In genomic region chr12:131928765-131929529, GRCh38 we compare ENCODE assay signal across 7 cellular contexts. TPM values are rescaled to one million over a fixed set of nuclear protein-coding genes. Genes with fewer than 3 reads are reported as not detected.
A peak's percentile ranks its signal among the peaks of the same experiment; 100 is the strongest.
DNase-seq lines count a peak whose midpoint lies in the region; ATAC-seq, FAIRE-seq and TF ChIP-seq lines count a peak whose summit lies in the region.

Gene PUS1 (plus strand): TSS chr12:131929276. CDS start chr12:131929723, 447 bp downstream.

- H3K4me2 ChIP-seq in hepatocyte, result peak within 1 kb of the TSS; percentile 100

- FAIRE-seq in GM18507 (lab: Jason Lieb, UNC), result peak; percentile 89

- H3K27me3 ChIP-seq in hepatocyte, result no peaks in the 10 kb centered on the region

- ATAC-seq in HG02973 (IDR thresholded peaks at IDR 0.05; ENCODE audit: unreplicated experiment), result peak; percentile 59

- no peaks in the 10 kb centered on the region for H3K9me3 ChIP-seq in hepatocyte (ENCODE audit: low read depth)

- H2AFZ ChIP-seq in hepatocyte, result peak within 1 kb of the TSS; percentile 100

- no peaks in the 10 kb centered on the region for H4K20me1 ChIP-seq in hepatocyte (ENCODE audit: insufficient read depth, poor library complexity, severe bottlenecking)

- under 1% methylated on average over 39 of the region's 76 CpGs for WGBS in hepatocyte (ENCODE audit: low lambda C conversion rate, missing lambda C conversion rate)

- TF ChIP-seq CTCF in astrocyte of the cerebellum (IDR thresholded peaks at IDR 0.05; ENCODE audit: low read depth, low read length, missing control alignments) (no peak), hepatocyte (IDR thresholded peaks at IDR 0.05; ENCODE audit: poor library complexity) (no peak)

- peak within 1 kb of the TSS; percentile 93 for H3K4me3 ChIP-seq in astrocyte of the cerebellum (ENCODE audit: low read depth, low read length)
- H3K4me3 ChIP-seq in hepatocyte, result peak within 1 kb of the TSS; percentile 94

- no peaks in the 10 kb centered on the region for H3K4me1 ChIP-seq in hepatocyte (ENCODE audit: insufficient read depth)

- H3K79me2 ChIP-seq in hepatocyte, result peaks cover 17% of the 10 kb centered on the region

- peak; percentile 97 for DNase-seq in GM18507 (ENCODE audit: extremely low spot score, insufficient read length, low read depth)
- peak; percentile 95 for DNase-seq in NCI-H2081 (lab: John Stamatoyannopoulos, UW)
- peak; percentile 92 for DNase-seq in T-helper 9 cell
- peak; percentile 81 for DNase-seq in astrocyte of the cerebellum (ENCODE audit: low read depth)
- peak; percentile 96 for DNase-seq in hepatocyte (ENCODE audit: low spot score)
- peak; percentile 91 for DNase-seq in retina

- no peaks in the 10 kb centered on the region for H3K9me2 ChIP-seq in hepatocyte (replicated peaks; ENCODE audit: insufficient read depth)

- in situ Hi-C loops in astrocyte of the cerebellum (cut with HindIII; ENCODE audit: low sequenced_read_pairs), result no loop called here

- peak within 1 kb of the TSS; percentile 73 for H3K27ac ChIP-seq in hepatocyte

- H3K36me3 ChIP-seq in hepatocyte (replicated peaks; ENCODE audit: insufficient read depth, low read depth), result no peaks in the 10 kb centered on the region

RNA-seq across cellular contexts. Expression of gene PUS1, which starts in this region (rescaled TPM):
- 8.9 and 10.7 TPM in 2 replicates for total RNA-seq in hepatocyte
- polyA plus RNA-seq in hepatocyte, result 10.2 and 10.6 TPM in 2 replicates

Comparison
In these comparisons a context has a peak if more than half of its experiments do, and no peak if none do; other contexts are left out.
1. Peak in every context shown above with its lines: DNase-seq, ATAC-seq, H3K4me3 ChIP-seq and H3K27ac ChIP-seq.